In the genomic region with DNA sequence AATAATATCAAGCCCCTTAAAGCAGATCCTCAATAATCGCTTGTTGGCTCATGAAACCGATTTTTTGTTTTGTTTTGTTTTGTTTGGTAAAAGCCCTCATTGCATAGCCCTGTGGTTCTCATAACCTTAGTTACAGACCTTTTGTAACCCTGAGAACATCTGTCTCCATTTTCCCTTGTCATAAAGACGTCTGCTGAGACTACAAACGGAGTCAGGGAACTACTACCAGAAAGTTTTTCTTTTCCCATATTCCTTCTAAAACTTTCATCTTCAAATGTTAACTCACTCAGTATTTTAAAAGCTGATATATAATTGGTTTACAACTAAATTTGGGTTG, we compare ENCODE assay signal across 10 cellular contexts. TPM values are rescaled to one million over a fixed set of nuclear protein-coding genes. Genes with fewer than 3 reads are reported as not detected.
A peak's percentile ranks its signal among the peaks of the same experiment; 100 is the strongest.
DNase-seq lines count a peak whose midpoint lies in the region; ATAC-seq and TF ChIP-seq lines count a peak whose summit lies in the region.
"Had no signal": no experiment of that assay in that cellular context is flagged by ENCODE, and none has a peak within 500 bp of the region (broad histone marks: within the 10 kb centered on the region; RNA-seq: fewer than 3 reads in every experiment).

No MANE protein-coding gene starts in this region.

- peaks cover 39% of the 10 kb centered on the region for H3K4me1 Mint-ChIP-seq in activated T-cell treated with anti-CD3 and anti-CD28 coated beads, Interleukin-2, amount 50 U/mL, for 24 hours (ENCODE audit: low read depth)
- H3K4me1 Mint-ChIP-seq in WTC11: peaks cover 16% of the 10 kb centered on the region

- peak overlapping the region; percentile 71 for H3K27ac ChIP-seq in substantia nigra (ENCODE audit: low read depth, low read length, poor library complexity, severe bottlenecking)

- no peak for DNase-seq in activated T-cell treated with anti-CD3 and anti-CD28 coated beads, Interleukin-2, amount 50 U/mL, for 24 hours
- DNase-seq in activated T-cell treated with anti-CD3 and anti-CD28 coated beads, Interleukin-2, amount 50 U/mL, for 1 hour: no peak
- peak; percentile 21 for DNase-seq in SK-MEL-5 (ENCODE audit: low read depth, low spot score)
- DNase-seq in fibroblast of villous mesenchyme (ENCODE audit: low read depth): peak; percentile 42
- no peak for DNase-seq in substantia nigra (lab: John Stamatoyannopoulos, UW)
- no peak for DNase-seq in WTC11 (ENCODE audit: low spot score)
- DNase-seq in NCI-H146 (lab: John Stamatoyannopoulos, UW): no peak
- no peak for DNase-seq in NCI-H1092 (lab: John Stamatoyannopoulos, UW)

- in situ Hi-C loops in SK-MEL-5 (cut with HindIII; ENCODE audit: low pct_unique_long_range_greater_than_20kb, low sequenced_read_pairs): no loop called here

- POLR2A ChIA-PET in WTC11 (lab: Charles Lee): no interaction called here

- H3K27me3 Mint-ChIP-seq in activated T-cell treated with anti-CD3 and anti-CD28 coated beads, Interleukin-2, amount 50 U/mL, for 24 hours: no peaks in the 10 kb centered on the region
- peaks cover 75% of the 10 kb centered on the region for H3K27me3 Mint-ChIP-seq in WTC11 (ENCODE audit: low read depth)
- H3K27me3 Mint-ChIP-seq: IgD-negative memory B cell had no signal

- no peak overlapping the region for H3K4me3 ChIP-seq in fibroblast of villous mesenchyme (ENCODE audit: low read depth, low read length)

- CTCF ChIA-PET in WTC11 (lab: Charles Lee): no interaction called here

- H3K36me3 Mint-ChIP-seq in activated T-cell treated with anti-CD3 and anti-CD28 coated beads, Interleukin-2, amount 50 U/mL, for 24 hours (ENCODE audit: low read depth): peaks cover 24% of the 10 kb centered on the region
- H3K36me3 Mint-ChIP-seq in WTC11: no peaks in the 10 kb centered on the region
- H3K36me3 Mint-ChIP-seq: IgD-negative memory B cell had no signal

- no peak for ATAC-seq in WTC11

- H3K4me3 Mint-ChIP-seq in activated T-cell treated with anti-CD3 and anti-CD28 coated beads, Interleukin-2, amount 50 U/mL, for 24 hours: peak overlapping the region; percentile 84
- H3K4me3 Mint-ChIP-seq in WTC11: no peak overlapping the region

- no peaks in the 10 kb centered on the region for H3K9me3 Mint-ChIP-seq in activated T-cell treated with anti-CD3 and anti-CD28 coated beads, Interleukin-2, amount 50 U/mL, for 24 hours
- H3K9me3 Mint-ChIP-seq in WTC11: no peaks in the 10 kb centered on the region
- H3K9me3 Mint-ChIP-seq: IgD-negative memory B cell had no signal

- H3K27ac Mint-ChIP-seq in activated T-cell treated with anti-CD3 and anti-CD28 coated beads, Interleukin-2, amount 50 U/mL, for 24 hours: peak overlapping the region; percentile 93
- no peak overlapping the region for H3K27ac Mint-ChIP-seq in WTC11

- TF ChIP-seq CTCF in fibroblast of villous mesenchyme (IDR thresholded peaks at IDR 0.05; ENCODE audit: insufficient read depth, low read depth, low read length) (no peak), WTC11 (IDR thresholded peaks at IDR 0.05) (no peak)

TF ChIP-seq in WTC11, 78 proteins besides CTCF, POLR2A, EP300 and RAD21:
- TF ChIP-seq, protein P1, sequence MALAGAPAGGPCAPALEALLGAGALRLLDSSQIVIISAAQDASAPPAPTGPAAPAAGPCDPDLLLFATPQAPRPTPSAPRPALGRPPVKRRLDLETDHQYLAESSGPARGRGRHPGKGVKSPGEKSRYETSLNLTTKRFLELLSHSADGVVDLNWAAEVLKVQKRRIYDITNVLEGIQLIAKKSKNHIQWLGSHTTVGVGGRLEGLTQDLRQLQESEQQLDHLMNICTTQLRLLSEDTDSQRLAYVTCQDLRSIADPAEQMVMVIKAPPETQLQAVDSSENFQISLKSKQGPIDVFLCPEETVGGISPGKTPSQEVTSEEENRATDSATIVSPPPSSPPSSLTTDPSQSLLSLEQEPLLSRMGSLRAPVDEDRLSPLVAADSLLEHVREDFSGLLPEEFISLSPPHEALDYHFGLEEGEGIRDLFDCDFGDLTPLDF (CRISPR knock-in tag; IDR thresholded peaks at IDR 0.05): no peak
- TF ChIP-seq, protein P2, sequence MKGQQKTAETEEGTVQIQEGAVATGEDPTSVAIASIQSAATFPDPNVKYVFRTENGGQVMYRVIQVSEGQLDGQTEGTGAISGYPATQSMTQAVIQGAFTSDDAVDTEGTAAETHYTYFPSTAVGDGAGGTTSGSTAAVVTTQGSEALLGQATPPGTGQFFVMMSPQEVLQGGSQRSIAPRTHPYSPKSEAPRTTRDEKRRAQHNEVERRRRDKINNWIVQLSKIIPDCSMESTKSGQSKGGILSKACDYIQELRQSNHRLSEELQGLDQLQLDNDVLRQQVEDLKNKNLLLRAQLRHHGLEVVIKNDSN (CRISPR knock-in tag; IDR thresholded peaks at IDR 0.05): no peak
- TF ChIP-seq, protein P3, sequence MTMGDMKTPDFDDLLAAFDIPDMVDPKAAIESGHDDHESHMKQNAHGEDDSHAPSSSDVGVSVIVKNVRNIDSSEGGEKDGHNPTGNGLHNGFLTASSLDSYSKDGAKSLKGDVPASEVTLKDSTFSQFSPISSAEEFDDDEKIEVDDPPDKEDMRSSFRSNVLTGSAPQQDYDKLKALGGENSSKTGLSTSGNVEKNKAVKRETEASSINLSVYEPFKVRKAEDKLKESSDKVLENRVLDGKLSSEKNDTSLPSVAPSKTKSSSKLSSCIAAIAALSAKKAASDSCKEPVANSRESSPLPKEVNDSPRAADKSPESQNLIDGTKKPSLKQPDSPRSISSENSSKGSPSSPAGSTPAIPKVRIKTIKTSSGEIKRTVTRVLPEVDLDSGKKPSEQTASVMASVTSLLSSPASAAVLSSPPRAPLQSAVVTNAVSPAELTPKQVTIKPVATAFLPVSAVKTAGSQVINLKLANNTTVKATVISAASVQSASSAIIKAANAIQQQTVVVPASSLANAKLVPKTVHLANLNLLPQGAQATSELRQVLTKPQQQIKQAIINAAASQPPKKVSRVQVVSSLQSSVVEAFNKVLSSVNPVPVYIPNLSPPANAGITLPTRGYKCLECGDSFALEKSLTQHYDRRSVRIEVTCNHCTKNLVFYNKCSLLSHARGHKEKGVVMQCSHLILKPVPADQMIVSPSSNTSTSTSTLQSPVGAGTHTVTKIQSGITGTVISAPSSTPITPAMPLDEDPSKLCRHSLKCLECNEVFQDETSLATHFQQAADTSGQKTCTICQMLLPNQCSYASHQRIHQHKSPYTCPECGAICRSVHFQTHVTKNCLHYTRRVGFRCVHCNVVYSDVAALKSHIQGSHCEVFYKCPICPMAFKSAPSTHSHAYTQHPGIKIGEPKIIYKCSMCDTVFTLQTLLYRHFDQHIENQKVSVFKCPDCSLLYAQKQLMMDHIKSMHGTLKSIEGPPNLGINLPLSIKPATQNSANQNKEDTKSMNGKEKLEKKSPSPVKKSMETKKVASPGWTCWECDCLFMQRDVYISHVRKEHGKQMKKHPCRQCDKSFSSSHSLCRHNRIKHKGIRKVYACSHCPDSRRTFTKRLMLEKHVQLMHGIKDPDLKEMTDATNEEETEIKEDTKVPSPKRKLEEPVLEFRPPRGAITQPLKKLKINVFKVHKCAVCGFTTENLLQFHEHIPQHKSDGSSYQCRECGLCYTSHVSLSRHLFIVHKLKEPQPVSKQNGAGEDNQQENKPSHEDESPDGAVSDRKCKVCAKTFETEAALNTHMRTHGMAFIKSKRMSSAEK (CRISPR knock-in tag; IDR thresholded peaks at IDR 0.05; ENCODE audit: borderline replicate concordance): no peak
- TF ChIP-seq MYBL2 (CRISPR knock-in tag; IDR thresholded peaks at IDR 0.05) (no peak), EMX1 (CRISPR knock-in tag; IDR thresholded peaks at IDR 0.05) (no peak)

RNA-seq across cellular contexts. Expression of a gene that starts 1.3 kb away (rescaled TPM):
- total RNA-seq in SK-MEL-5 (2014; rRNA removed; shearing (Covaris generic)): 13.6 and 14.4 TPM in 2 replicates
- 124 and 130 TPM in 2 replicates for polyA plus RNA-seq in SK-MEL-5 (2015; cell fraction: cytosol; rRNA removed)
- 25.6 and 30.5 TPM in 2 replicates for polyA plus RNA-seq in SK-MEL-5 (2015; cell fraction: nucleus; rRNA removed)
- total RNA-seq in fibroblast of villous mesenchyme (9.9 and 10.3 TPM in 2 replicates), WTC11 (2021) (149 to 156 TPM (median 150 TPM) in 3 replicates)

RNA-seq across cellular contexts. Expression of a gene that starts 43.8 kb away (rescaled TPM):
- not detected in 2 replicates for total RNA-seq in SK-MEL-5 (2014; rRNA removed; shearing (Covaris generic))
- not detected in 2 replicates for polyA plus RNA-seq in SK-MEL-5 (2015; cell fraction: cytosol; rRNA removed)
- not detected in 2 replicates for polyA plus RNA-seq in SK-MEL-5 (2015; cell fraction: nucleus; rRNA removed)
- total RNA-seq in fibroblast of villous mesenchyme (not detected in 2 replicates), WTC11 (2021) (0.11 to 0.14 TPM (median 0.11 TPM) in 3 replicates)
- total RNA-seq: RPMI7951 had no signal

RNA-seq across cellular contexts. Expression of a gene that starts 59.5 kb away (rescaled TPM):
- 28.6 and 32.6 TPM in 2 replicates for total RNA-seq in SK-MEL-5 (2014; rRNA removed; shearing (Covaris generic))
- 12.8 and 14.8 TPM in 2 replicates for polyA plus RNA-seq in SK-MEL-5 (2015; cell fraction: cytosol; rRNA removed)
- polyA plus RNA-seq in SK-MEL-5 (2015; cell fraction: nucleus; rRNA removed): 26.4 and 40.7 TPM in 2 replicates
- total RNA-seq in fibroblast of villous mesenchyme (14.5 and 15.5 TPM in 2 replicates), WTC11 (2021) (3.3 to 4.6 TPM (median 3.9 TPM) in 3 replicates)

Comparison
In these comparisons a context has a peak if more than half of its experiments do, and no peak if none do; other contexts are left out.
1. DNase-seq: peak in SK-MEL-5 (single experiment) and fibroblast of villous mesenchyme (single experiment); none in activated T-cell treated with anti-CD3 and anti-CD28 coated beads, Interleukin-2, amount 50 U/mL, for 24 hours (single experiment), activated T-cell treated with anti-CD3 and anti-CD28 coated beads, Interleukin-2, amount 50 U/mL, for 1 hour (single experiment), substantia nigra (0 of 49), WTC11 (single experiment), NCI-H146 (single experiment) and NCI-H1092 (single experiment).